15 cellular contexts compared by ENCODE assay signal in the genomic region with DNA sequence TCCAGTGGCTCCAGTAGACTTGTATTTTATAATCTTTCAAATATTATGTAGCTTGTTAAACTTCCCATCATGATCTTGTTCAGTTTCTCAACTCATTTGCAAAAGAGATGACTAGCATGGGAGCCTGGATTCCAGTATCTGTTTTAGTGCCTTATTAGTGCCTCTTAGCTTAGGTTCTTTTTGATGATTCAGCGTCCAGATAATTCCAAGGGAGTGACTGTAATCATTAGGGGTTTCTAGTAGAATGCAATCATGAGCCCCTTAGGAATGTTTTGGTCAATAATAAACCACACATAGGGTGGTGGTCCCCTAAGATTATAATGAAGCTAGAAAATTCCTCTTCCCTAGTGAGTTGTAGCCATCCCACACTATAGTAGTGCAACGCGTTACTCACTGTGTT. TPM values are rescaled to one million over a fixed set of nuclear protein-coding genes. Genes with fewer than 3 reads are reported as not detected.
DNase-seq lines count a peak whose midpoint lies in the region; ATAC-seq, FAIRE-seq and TF ChIP-seq lines count a peak whose summit lies in the region.
"Had no signal": no experiment of that assay in that cellular context is flagged by ENCODE, and none has a peak within 500 bp of the region (broad histone marks: within the 10 kb centered on the region; RNA-seq: fewer than 3 reads in every experiment).

No MANE protein-coding gene starts in this region.

- H3K36me3 Mint-ChIP-seq in astrocyte (ENCODE audit: low read depth, unreplicated experiment) = no peaks in the 10 kb centered on the region
- H3K36me3 Mint-ChIP-seq: CD14-positive monocyte had no signal

- ATAC-seq in A549 (peak in 1 of 2 experiments; percentile 36; a peak in 1 of 6 replicates), HG03565 (IDR thresholded peaks at IDR 0.05; ENCODE audit: unreplicated experiment) (no peak), right cardiac atrium (no peak)
- ATAC-seq: heart right ventricle had no signal

- H3K4me3 Mint-ChIP-seq in astrocyte (ENCODE audit: unreplicated experiment) = peak overlapping the region; percentile 40
- H3K4me3 Mint-ChIP-seq: CD14-positive monocyte had no signal

- DNase-seq in A549 (ENCODE audit: low read depth in 1 of 2, low spot score in 1 of 2) (no peak), astrocyte (ENCODE audit: low read depth) (peak; percentile 96), keratinocyte (ENCODE audit: low read depth, low spot score) (no peak), HuH-7.5 (ENCODE audit: low spot score) (no peak), right cardiac atrium (no peak)
- no peak for DNase-seq in activated effector memory CD4-positive, alpha-beta T cell treated with Interleukin-2 at 50 U/mL for 16 hours
- DNase-seq: heart right ventricle; NCI-H526; stimulated activated naive CD4-positive, alpha-beta T cell; T-helper 2 cell had no signal

- WGBS in A549 (ENCODE audit: missing lambda C conversion rate) = 65% methylated on average over 3 of the region's 3 CpGs
- WGBS in right cardiac atrium = 95% methylated on average over 3 of the region's 3 CpGs

- H3K9me3 ChIP-seq in A549 (no peaks in the 10 kb centered on the region), HEK293 (ENCODE audit: control insufficient read depth, insufficient read depth, low read depth, low read length) (no peaks in the 10 kb centered on the region), astrocyte (ENCODE audit: insufficient read depth, low read depth, low read length) (no peaks in the 10 kb centered on the region), keratinocyte (ENCODE audit: control insufficient read depth, low read depth, low read length) (no peaks in the 10 kb centered on the region), right cardiac atrium (ENCODE audit: control insufficient read depth, low read length) (no peaks in the 10 kb centered on the region)
- H3K9me3 ChIP-seq: heart right ventricle had no signal

- TF ChIP-seq CTCF in A549 (IDR thresholded peaks at IDR 0.05) (no peak), HEK293 (tag by site-specific recombination; IDR thresholded peaks at IDR 0.05) (no peak), astrocyte (IDR thresholded peaks at IDR 0.05; ENCODE audit: insufficient read depth, low read depth, low read length) (no peak), keratinocyte (optimal IDR thresholded peaks at IDR 0.05 in 1 of 3, IDR thresholded peaks at IDR 0.05 in 1 of 3, conservative IDR thresholded peaks at IDR 0.05 in 1 of 3; ENCODE audit: extremely low read depth in 1 of 3, insufficient read depth in 2 of 3, low read length in 3 of 3) (no peak)

- TF ChIP-seq EP300 in A549 (IDR thresholded peaks at IDR 0.05) = no peak

- H3K4me1 ChIP-seq in A549 (peaks cover 68% of the 10 kb centered on the region), HEK293 (ENCODE audit: control insufficient read depth, insufficient read depth, low read length) (peaks cover 33% of the 10 kb centered on the region), astrocyte (ENCODE audit: insufficient read depth, low read length) (peaks cover 26% of the 10 kb centered on the region), keratinocyte (ENCODE audit: control insufficient read depth, extremely low read depth, insufficient read depth, low read length) (peaks cover 51% of the 10 kb centered on the region), right cardiac atrium (ENCODE audit: control insufficient read depth, insufficient read depth, low read length) (no peaks in the 10 kb centered on the region)

- H3K9me1 ChIP-seq in keratinocyte (ENCODE audit: control insufficient read depth, extremely low read depth, insufficient read depth, low read length) = peaks cover 5% of the 10 kb centered on the region

- CTCF ChIA-PET in A549 (lab: Yijun Ruan, JAX) (no interaction called here), HEK293 (lab: Yijun Ruan, JAX) (interaction anchor here (0.5 to 1.3 kb wide), 2 partner anchors 70 to 1277 kb away, joined by 3 read pairs; no protein-coding TSS in a partner anchor)

- FAIRE-seq in A549 (lab: Jason Lieb, UNC) (no peak), astrocyte (lab: Jason Lieb, UNC) (no peak), keratinocyte (lab: Jason Lieb, UNC) (peak; percentile 57)
- FAIRE-seq: GM12891 had no signal

- H3K9ac ChIP-seq in astrocyte (ENCODE audit: low read length) (peak overlapping the region; percentile 64), keratinocyte (ENCODE audit: control insufficient read depth, extremely low read depth, insufficient read depth, low read length) (peak overlapping the region; percentile 36)

- H3K36me3 ChIP-seq in HEK293 (ENCODE audit: control insufficient read depth in 2 of 2, insufficient read depth in 1 of 2, low read length in 2 of 2) (no peaks in the 10 kb centered on the region), astrocyte (ENCODE audit: insufficient read depth, low read length) (no peaks in the 10 kb centered on the region), keratinocyte (ENCODE audit: control insufficient read depth in 2 of 2, extremely low read depth in 1 of 2, insufficient read depth in 2 of 2, low read length in 2 of 2) (no peaks in the 10 kb centered on the region)
- H3K36me3 ChIP-seq: cardiac muscle cell, heart right ventricle had no signal

- no peak for TF ChIP-seq POLR2A in A549 (IDR thresholded peaks at IDR 0.05; ENCODE audit: low read length)

- H3K27ac Mint-ChIP-seq in astrocyte (ENCODE audit: unreplicated experiment) = peak overlapping the region; percentile 87

- dilution Hi-C loops in keratinocyte (cut with MboI; ENCODE audit: extremely low pct_ligation_motif_present, low sequenced_read_pairs) = no loop called here

- H4K20me1 ChIP-seq in astrocyte (ENCODE audit: insufficient read depth, low read length) (peaks cover 48% of the 10 kb centered on the region), keratinocyte (ENCODE audit: control insufficient read depth, extremely low read depth, insufficient read depth, low read length) (peaks cover 15% of the 10 kb centered on the region)

- peak overlapping the region; percentile 74 for H3K4me2 ChIP-seq in A549
- peak overlapping the region; percentile 77 for H3K4me2 ChIP-seq in astrocyte (ENCODE audit: low read length)
- peak overlapping the region; percentile 27 for H3K4me2 ChIP-seq in keratinocyte (ENCODE audit: control insufficient read depth, extremely low read depth, insufficient read depth, low read depth, low read length)

- H3K27me3 Mint-ChIP-seq in astrocyte (ENCODE audit: low read depth, unreplicated experiment) = no peaks in the 10 kb centered on the region

- H3K4me1 Mint-ChIP-seq in astrocyte (ENCODE audit: low read depth, unreplicated experiment) = peaks cover 41% of the 10 kb centered on the region

- peaks cover 89% of the 10 kb centered on the region for H3K79me2 ChIP-seq in astrocyte (ENCODE audit: insufficient read depth, low read length)
- peaks cover 93% of the 10 kb centered on the region for H3K79me2 ChIP-seq in keratinocyte (ENCODE audit: control insufficient read depth, insufficient read depth, low read length)

- H3K27ac ChIP-seq in A549 (peak overlapping the region; percentile 36 to 52; a peak in 4 of 6 replicates), HEK293 (ENCODE audit: extremely low read depth, low read depth, low read length) (peak overlapping the region; percentile 66), astrocyte (ENCODE audit: low read depth, low read length) (peak overlapping the region; percentile 94), keratinocyte (ENCODE audit: control insufficient read depth, insufficient read depth, low read length) (peak overlapping the region; percentile 77), right cardiac atrium (ENCODE audit: low read length) (no peak overlapping the region)
- H3K27ac ChIP-seq: cardiac muscle cell had no signal

- intact Hi-C loops in right cardiac atrium (cut with DNase I) = no loop called here

- H3K27me3 ChIP-seq in astrocyte (ENCODE audit: insufficient read depth, low read length) (no peaks in the 10 kb centered on the region), keratinocyte (ENCODE audit: control insufficient read depth, extremely low read depth, insufficient read depth, low read length) (no peaks in the 10 kb centered on the region), right cardiac atrium (ENCODE audit: control insufficient read depth, insufficient read depth) (no peaks in the 10 kb centered on the region)
- H3K27me3 ChIP-seq: cardiac muscle cell, heart right ventricle had no signal

- H2AFZ ChIP-seq in astrocyte (ENCODE audit: low read depth, low read length) (no peak overlapping the region), keratinocyte (ENCODE audit: control insufficient read depth, low read length) (no peak overlapping the region)

- H3K9me3 Mint-ChIP-seq in astrocyte (ENCODE audit: unreplicated experiment) = no peaks in the 10 kb centered on the region
- H3K9me3 Mint-ChIP-seq: CD14-positive monocyte had no signal

- H3K4me3 ChIP-seq in A549 (peak overlapping the region; percentile 28; the same call in 1 of the 3 replicates), HEK293 (ENCODE audit: low read depth, low read length) (no peak overlapping the region), astrocyte (ENCODE audit: insufficient read depth, low read depth, low read length) (peak overlapping the region; percentile 21), keratinocyte (ENCODE audit: control insufficient read depth in 2 of 3, extremely low read depth in 1 of 3, insufficient read depth in 2 of 3, low read depth in 1 of 3, low read length in 3 of 3) (peak overlapping the region in 1 of 3 experiments; percentile 38), right cardiac atrium (ENCODE audit: low read length) (no peak overlapping the region)
- H3K4me3 ChIP-seq: cardiac muscle cell, heart right ventricle had no signal

- POLR2A ChIA-PET in A549 (lab: Yijun Ruan, JAX) (no interaction called here), HEK293 (lab: Yijun Ruan, JAX) (interaction anchor here (0.6 to 1.2 kb wide), 3 partner anchors 70 to 173 kb away, joined by 3 read pairs; no protein-coding TSS in a partner anchor)

- no peak for TF ChIP-seq RAD21 in A549 (conservative IDR thresholded peaks at IDR 0.05 in 1 of 2, IDR thresholded peaks at IDR 0.05 in 1 of 2)

RNA-seq across cellular contexts. Expression of gene CD2AP, which starts 7.0 kb away (rescaled TPM):
- polyA plus RNA-seq in A549 (2011; rRNA removed) (24.5 and 35.7 TPM in 2 replicates), A549 (2017; fragmentation: RNase III; extraction: RNeasy Plus Mini Kit Qiagen cat#74134 plus additional on column Dnase treatment) (17.0 to 18.8 TPM (median 18.0 TPM) in 3 replicates), keratinocyte (13.7 to 23.9 TPM (median 15.9 TPM) in 3 replicates), right cardiac atrium (5.7 TPM)
- 3.6 and 4.4 TPM in 2 replicates for polyA plus RNA-seq in A549 (2012; cell fraction: cytosol; rRNA removed)
- 1.6 and 2.5 TPM in 2 replicates for polyA plus RNA-seq in A549 (2012; cell fraction: nucleus; rRNA removed)
- polyA minus RNA-seq in A549 (2011; rRNA and poly(A)+ RNA removed) = 5.4 and 6.5 TPM in 2 replicates
- total RNA-seq in astrocyte (68.8 and 73.8 TPM in 2 replicates), right cardiac atrium (10 to 100 TPM in 3 of 4 donors, 1 to 10 TPM in 1; 10.0 to 12.4 (median 11.3) TPM)
- 82.9 TPM for polyA plus RNA-seq in keratinocyte (2011; ENCODE audit: low read depth)
- polyA plus RNA-seq in keratinocyte (2011; cell fraction: cytosol; rRNA removed) = 14.4 and 25.9 TPM in 2 replicates
- 15.8 and 22.2 TPM in 2 replicates for polyA plus RNA-seq in keratinocyte (2011; cell fraction: nucleus; rRNA removed)
- 15.2 and 21.2 TPM in 2 replicates for polyA plus RNA-seq in keratinocyte (2012; ENCODE audit: low replicate concordance)
- polyA minus RNA-seq in keratinocyte = 2.0 to 13.8 TPM (median 6.8 TPM) in 3 replicates
- polyA minus RNA-seq in keratinocyte (2011; cell fraction: cytosol; rRNA and poly(A)+ RNA removed) = 15.9 TPM
- 20.0 and 33.7 TPM in 2 replicates for polyA minus RNA-seq in keratinocyte (2011; cell fraction: nucleus; rRNA and poly(A)+ RNA removed)

Comparison
In these comparisons a context has a peak if more than half of its experiments do, and no peak if none do; other contexts are left out.
1. H3K4me2 ChIP-seq: peak in every context shown above with its lines; median percentile 77 in astrocyte; 74 in A549; 27 in keratinocyte.
2. H3K4me3 ChIP-seq: peak in A549 (single experiment) and astrocyte (single experiment); none in HEK293 (single experiment) and right cardiac atrium (single experiment).